Comparison of ENCODE assay signal across 1 cellular context in genomic region chr6:137783640-137784198, GRCh38.
TF ChIP-seq lines count a peak whose summit lies in the region.

No MANE protein-coding gene starts in this region.

TF ChIP-seq in SK-N-SH, 30 proteins besides CTCF, POLR2A, EP300 and RAD21 (continued from another document):
- TF ChIP-seq TAF1 (IDR thresholded peaks at IDR 0.05; ENCODE audit: borderline replicate concordance, low read depth, low read length) (no peak), FOSL2 (IDR thresholded peaks at IDR 0.05; ENCODE audit: borderline replicate concordance, low read depth) (no peak), PBX3 (IDR thresholded peaks at IDR 0.05) (no peak), ELF1 (IDR thresholded peaks at IDR 0.05) (no peak), SMC3 (IDR thresholded peaks at IDR 0.05; ENCODE audit: low read depth, low read length) (no peak), CHD2 (IDR thresholded peaks at IDR 0.05; ENCODE audit: low read length, partially characterized antibody) (no peak), FOXM1 (IDR thresholded peaks at IDR 0.05; ENCODE audit: low read depth) (no peak), RCOR1 (IDR thresholded peaks at IDR 0.05; ENCODE audit: low read length) (no peak), RFX5 (IDR thresholded peaks at IDR 0.05; ENCODE audit: low read length) (no peak), GABPA (IDR thresholded peaks at IDR 0.05; ENCODE audit: low read depth) (no peak)
